24 cellular contexts compared by ENCODE assay signal in the genomic region with DNA sequence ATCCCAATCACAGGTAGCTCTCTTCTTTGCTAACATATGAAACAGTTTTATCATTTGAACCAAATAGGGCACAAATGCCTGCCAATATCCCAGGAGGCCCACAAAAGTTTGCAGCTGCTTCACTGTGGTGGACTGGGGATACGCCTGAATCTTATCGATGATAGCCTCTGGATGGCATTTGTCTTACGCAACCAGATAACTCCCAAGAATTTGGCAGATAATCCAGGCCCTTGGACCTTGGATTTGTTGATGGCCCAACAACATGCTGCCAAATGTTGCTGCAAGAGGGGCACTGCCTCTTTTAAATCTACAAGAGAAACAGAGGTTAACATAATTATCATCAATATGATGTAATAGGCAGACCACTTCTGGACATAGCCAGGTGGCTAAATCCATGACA.
"Had no signal": no experiment of that assay in that cellular context is flagged by ENCODE, and none has a peak within 500 bp of the region (broad histone marks: within the 10 kb centered on the region; RNA-seq: fewer than 3 reads in every experiment).

No MANE protein-coding gene starts in this region.

- FAIRE-seq: endometrium, islet of Langerhans, keratinocyte had no signal

- H3K36me3 ChIP-seq: colonic mucosa, esophagus squamous epithelium, gastrocnemius medialis, heart right ventricle, left ventricle myocardium inferior, lower lobe of right lung had no signal

- DNase-seq: colonic mucosa; cortex of kidney; effector CD8-positive, alpha-beta T cell; effector memory CD8-positive, alpha-beta T cell; endodermal cell; erythroblast; esophagus squamous epithelium; foreskin fibroblast; foreskin melanocyte; gastrocnemius medialis; glutamatergic neuron; head of caudate nucleus; heart right ventricle; hippocampal formation; left cardiac atrium; left ventricle myocardium inferior; lower lobe of right lung; mesenchymal stem cell; midbrain had no signal

- H3K27ac ChIP-seq: colonic mucosa, epithelial cell of prostate, esophagus squamous epithelium, gastrocnemius medialis, heart right ventricle, left ventricle myocardium inferior, lower lobe of right lung had no signal

- ATAC-seq: effector memory CD8-positive, alpha-beta T cell; esophagus mucosa; gastrocnemius medialis; heart right ventricle; left cardiac atrium; lower lobe of right lung had no signal

- H3K4me1 ChIP-seq: colonic mucosa, esophagus squamous epithelium, gastrocnemius medialis, heart right ventricle, left ventricle myocardium inferior, lower lobe of right lung had no signal

- H3K27me3 ChIP-seq: colonic mucosa, esophagus squamous epithelium, gastrocnemius medialis, heart right ventricle had no signal

- H3K9me3 ChIP-seq: colonic mucosa, gastrocnemius medialis, left ventricle myocardium inferior, lower lobe of right lung had no signal

- H3K4me3 ChIP-seq: colonic mucosa, esophagus squamous epithelium, gastrocnemius medialis, heart right ventricle, left ventricle myocardium inferior, lower lobe of right lung had no signal
